In the genomic region with DNA sequence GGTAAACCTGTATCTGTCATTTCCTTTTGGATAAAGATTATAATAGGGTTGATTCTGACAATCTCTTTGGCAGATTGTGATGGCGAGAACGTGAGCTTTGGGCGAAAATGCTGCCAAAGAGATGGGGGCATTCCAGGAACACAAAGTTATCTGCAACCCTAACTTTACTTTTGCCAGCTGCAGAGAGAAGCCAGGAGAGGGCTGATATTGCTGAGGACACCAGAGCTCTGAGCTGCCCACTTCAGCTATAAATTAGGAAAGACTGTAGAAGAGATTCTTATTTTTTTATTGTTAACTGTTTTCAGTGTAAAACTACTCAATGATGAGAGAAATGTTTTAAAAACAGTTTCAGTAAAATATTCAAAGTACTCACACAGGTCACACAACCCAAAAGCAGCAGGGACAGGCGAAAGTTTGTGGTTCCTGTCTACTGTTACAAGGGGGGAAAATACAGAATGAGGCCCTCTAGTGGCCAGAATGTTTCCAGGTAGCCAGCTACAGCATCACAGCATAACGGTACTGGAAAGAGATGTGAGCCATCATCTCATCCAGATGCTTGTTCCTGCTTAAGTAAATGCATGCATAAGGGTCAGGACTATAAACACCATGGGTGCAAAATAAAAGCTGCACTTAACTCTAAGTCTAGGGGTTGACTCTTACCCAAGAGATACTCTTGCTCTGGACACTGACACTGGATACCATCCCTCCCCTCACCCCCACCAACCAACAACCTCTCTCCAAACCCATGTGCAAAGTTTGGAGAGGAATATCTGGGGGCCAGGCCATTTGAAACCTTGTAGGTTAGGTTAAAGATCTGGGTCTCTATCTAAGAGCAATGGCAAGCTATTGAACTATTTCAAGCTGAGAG, we compare ENCODE assay signal across 8 cellular contexts.
A peak's percentile ranks its signal among the peaks of the same experiment; 100 is the strongest.
DNase-seq lines count a peak whose midpoint lies in the region; ATAC-seq and TF ChIP-seq lines count a peak whose summit lies in the region.

No MANE protein-coding gene starts in this region.

- H3K9me3 ChIP-seq in Panc1 (ENCODE audit: control insufficient read depth, insufficient read depth, low read depth, low read length), result no peaks in the 10 kb centered on the region

- POLR2A ChIA-PET in Panc1 (lab: Charles Lee), result interaction anchor here (0.6 kb wide), 1 partner anchor 374 kb away, joined by 4 read pairs; no protein-coding TSS in a partner anchor

- no peaks in the 10 kb centered on the region for H3K27me3 ChIP-seq in Panc1 (ENCODE audit: control insufficient read depth, insufficient read depth, low read length)

- H3K36me3 ChIP-seq in Panc1 (ENCODE audit: control insufficient read depth, insufficient read depth, low read length), result no peaks in the 10 kb centered on the region

- no peak overlapping the region for H3K27ac ChIP-seq in Panc1 (ENCODE audit: low read length)

- peak; percentile 71 for TF ChIP-seq CTCF in Panc1 (IDR thresholded peaks at IDR 0.05)
- peak; percentile 15 for TF ChIP-seq CTCF in fibroblast of the aortic adventitia (IDR thresholded peaks at IDR 0.05; ENCODE audit: insufficient read depth, low read length)

- ATAC-seq in GM19395 (IDR thresholded peaks at IDR 0.05; ENCODE audit: unreplicated experiment) (peak; percentile 97), HG03342 (IDR thresholded peaks at IDR 0.05; ENCODE audit: unreplicated experiment) (peak; percentile 94), Panc1 (no peak)

- H3K4me1 ChIP-seq in Panc1 (ENCODE audit: control insufficient read depth, insufficient read depth, low read length), result no peaks in the 10 kb centered on the region

- CTCF ChIA-PET in Panc1 (lab: Charles Lee), result no interaction called here

- in situ Hi-C loops in Panc1 (cut with HindIII; ENCODE audit: low pct_unique_long_range_greater_than_20kb, low sequenced_read_pairs), result no loop called here

- H3K4me3 ChIP-seq in Panc1 (ENCODE audit: low read depth in 2 of 2, low read length in 2 of 2) (no peak overlapping the region), fibroblast of the aortic adventitia (ENCODE audit: low read depth, low read length) (no peak overlapping the region)

- BruUV-seq in Panc1 (replicated peaks; lab: Mats Ljungman, UMichigan), result no TSS peak

- DNase-seq in SHP77 (lab: John Stamatoyannopoulos, UW), result peak; percentile 8 to 48
- DNase-seq in SHP77 treated with DMSO at 0.1 percent for 48 hours (lab: John Stamatoyannopoulos, UW), result no peak
- peak; percentile 20 for DNase-seq in Panc1 (ENCODE audit: low read depth, low spot score)
- no peak for DNase-seq in fibroblast of the aortic adventitia (ENCODE audit: low read depth)
- DNase-seq in stimulated activated CD8-positive, alpha-beta memory T cell treated with anti-CD3 and anti-CD28 coated beads, Interleukin-4, amount 100 ng/mL, for 48 hours, result peak; percentile 23
- no peak for DNase-seq in T1000 (lab: John Stamatoyannopoulos, UW)

- intact Hi-C loops in Panc1 (cut with micrococcal nuclease; ENCODE audit: unreplicated experiment), result no loop called here

Comparison
In these comparisons a context has a peak if more than half of its experiments do, and no peak if none do; other contexts are left out.
1. DNase-seq: peak in SHP77 (2 of 2), Panc1 (single experiment) and stimulated activated CD8-positive, alpha-beta memory T cell treated with anti-CD3 and anti-CD28 coated beads, Interleukin-4, amount 100 ng/mL, for 48 hours (single experiment); none in SHP77 treated with DMSO at 0.1 percent for 48 hours (single experiment), fibroblast of the aortic adventitia (single experiment) and T1000 (single experiment).